In the genomic region with DNA sequence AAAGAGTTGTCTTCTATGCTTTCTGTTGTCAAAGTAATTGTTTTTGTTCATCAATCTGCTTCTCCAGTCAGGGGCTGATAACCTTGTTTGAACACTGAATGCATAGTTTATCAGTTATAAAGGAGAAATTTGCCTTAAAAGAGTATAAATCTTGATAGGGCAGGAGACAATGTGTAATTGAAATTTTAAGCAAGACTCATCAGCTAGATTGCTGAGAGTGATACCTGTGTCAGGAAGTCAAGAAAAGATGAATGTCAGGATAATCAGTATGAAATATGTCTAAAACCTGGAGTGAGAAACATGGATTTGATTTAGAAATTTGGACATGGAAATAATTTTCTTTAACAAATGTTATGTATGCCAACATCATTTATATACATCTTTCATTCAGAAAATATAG, we compare ENCODE assay signal across 34 cellular contexts.
DNase-seq lines count a peak whose midpoint lies in the region; ATAC-seq, FAIRE-seq and TF ChIP-seq lines count a peak whose summit lies in the region.
"Had no signal": no experiment of that assay in that cellular context is flagged by ENCODE, and none has a peak within 500 bp of the region (broad histone marks: within the 10 kb centered on the region; RNA-seq: fewer than 3 reads in every experiment).

No MANE protein-coding gene starts in this region.

- H3K9ac ChIP-seq in neural cell (ENCODE audit: low read length), result no peak overlapping the region
- H3K9ac ChIP-seq: BLaER1; BLaER1 treated with 17β-estradiol and CSF1 and Interleukin-3, amounts not matched to agents 10 nM and 100 nM had no signal

- TF ChIP-seq EP300 in neural cell (conservative IDR thresholded peaks at IDR 0.05; ENCODE audit: poor library complexity, severe bottlenecking), result peak; percentile 69

- no peaks in the 10 kb centered on the region for H4K20me1 ChIP-seq in neural cell (ENCODE audit: insufficient read depth)
- H4K20me1 ChIP-seq: BLaER1; BLaER1 treated with 17β-estradiol and CSF1 and Interleukin-3, amounts not matched to agents 10 nM and 100 nM had no signal

- no peaks in the 10 kb centered on the region for H3K9me3 ChIP-seq in neural cell (ENCODE audit: low read length)
- H3K9me3 ChIP-seq: A549; BE2C; BLaER1; BLaER1 treated with 17β-estradiol and CSF1 and Interleukin-3, amounts not matched to agents 10 nM and 100 nM; Caco-2 had no signal

- H3K27me3 ChIP-seq in neural cell (ENCODE audit: insufficient read depth, low read depth, low read length), result no peaks in the 10 kb centered on the region
- H3K27me3 ChIP-seq: BE2C; BLaER1; BLaER1 treated with 17β-estradiol and CSF1 and Interleukin-3, amounts not matched to agents 10 nM and 100 nM had no signal

- no peaks in the 10 kb centered on the region for H3F3A ChIP-seq in neural cell (ENCODE audit: insufficient read depth, low read length, poor library complexity, severe bottlenecking)

- H3K9me3 Mint-ChIP-seq in activated naive CD4-positive, alpha-beta T cell treated with anti-CD3 and anti-CD28 coated beads, Interleukin-2, amount 50 U/mL, for 72 hours, result peaks cover 14 to 21% of the 10 kb centered on the region in 2 donors

- DNase-seq in D721Med (ENCODE audit: insufficient read length, low spot score) (no peak), SK-N-DZ (ENCODE audit: low spot score) (peak; percentile 52), NCI-H1417 treated with DMSO at 0.1 percent for 48 hours (lab: John Stamatoyannopoulos, UW) (no peak)
- DNase-seq in activated naive CD4-positive, alpha-beta T cell treated with anti-CD3 and anti-CD28 coated beads, Interleukin-2, amount 50 U/mL, for 72 hours (ENCODE audit: low spot score in 2 of 2), result no peak
- DNase-seq: 8988T; ACHN; AML-193; BE2C; C1 segment of cervical spinal cord; Caco-2; Calu3; CD4-positive, alpha-beta memory T cell; CD4-positive, alpha-beta T cell; CD4-positive, CD25-positive, alpha-beta regulatory T cell; CD8-positive, alpha-beta memory T cell; CD8-positive, alpha-beta T cell; COR-L47; DMS 273 treated with DMSO at 0.1 percent for 48 hours; DMS153; DMS53; DMS79; DMS79 treated with DMSO at 0.1 percent for 48 hours; DND-41; EL had no signal

- FAIRE-seq in D721Med (lab: Jason Lieb, UNC), result peak; percentile 38
- FAIRE-seq: A204.1, A549 had no signal

- H3K9me2 ChIP-seq in neural cell (ENCODE audit: insufficient read depth, low read length), result no peaks in the 10 kb centered on the region

- TF ChIP-seq CTCF in D721Med (IDR thresholded peaks at IDR 0.05; ENCODE audit: insufficient read depth, missing control alignments) (no peak), neural cell (IDR thresholded peaks at IDR 0.05; ENCODE audit: poor library complexity, severe bottlenecking) (no peak)

- ATAC-seq in GM19455 (IDR thresholded peaks at IDR 0.05; ENCODE audit: unreplicated experiment), result no peak
- ATAC-seq in activated naive CD4-positive, alpha-beta T cell treated with anti-CD3 and anti-CD28 coated beads, Interleukin-2, amount 50 U/mL, for 72 hours, result no peak
- ATAC-seq: A549; CD8-positive, alpha-beta T cell had no signal

- H3K4me2 ChIP-seq in neural cell (ENCODE audit: low read length), result no peak overlapping the region
- H3K4me2 ChIP-seq: A549; BLaER1; BLaER1 treated with 17β-estradiol and CSF1 and Interleukin-3, amounts not matched to agents 10 nM and 100 nM had no signal

- H3K36me3 Mint-ChIP-seq in activated naive CD4-positive, alpha-beta T cell treated with anti-CD3 and anti-CD28 coated beads, Interleukin-2, amount 50 U/mL, for 72 hours, result peaks cover 0 to 11% of the 10 kb centered on the region in 2 donors
- H3K36me3 Mint-ChIP-seq: CD14-positive monocyte; CD4-positive, alpha-beta memory T cell; CD4-positive, CD25-positive, alpha-beta regulatory T cell; CD8-positive, alpha-beta memory T cell; CD8-positive, alpha-beta T cell had no signal

- H3K79me2 ChIP-seq in neural cell (replicated peaks; ENCODE audit: insufficient read depth, low read length), result no peaks in the 10 kb centered on the region

- H3K27ac Mint-ChIP-seq in activated naive CD4-positive, alpha-beta T cell treated with anti-CD3 and anti-CD28 coated beads, Interleukin-2, amount 50 U/mL, for 72 hours, result no peak overlapping the region
- H3K27ac Mint-ChIP-seq: B cell; CD14-positive monocyte; CD4-positive, alpha-beta memory T cell; CD4-positive, alpha-beta T cell; CD4-positive, CD25-positive, alpha-beta regulatory T cell; CD8-positive, alpha-beta memory T cell; CD8-positive, alpha-beta T cell had no signal

- H2AFZ ChIP-seq in neural cell (ENCODE audit: low read depth, low read length), result no peak overlapping the region

- H3K4me3 ChIP-seq in neural cell (ENCODE audit: low read length), result no peak overlapping the region
- H3K4me3 ChIP-seq: A549; BLaER1; BLaER1 treated with 17β-estradiol and CSF1 and Interleukin-3, amounts not matched to agents 10 nM and 100 nM had no signal

- H3K36me3 ChIP-seq in neural cell (ENCODE audit: insufficient read depth, low read length), result no peaks in the 10 kb centered on the region
- H3K36me3 ChIP-seq: BE2C; BLaER1; BLaER1 treated with 17β-estradiol and CSF1 and Interleukin-3, amounts not matched to agents 10 nM and 100 nM had no signal

- H3K27ac ChIP-seq in neural cell (ENCODE audit: low read length), result no peak overlapping the region
- H3K27ac ChIP-seq: 22Rv1; A549; BLaER1; BLaER1 treated with 17β-estradiol and CSF1 and Interleukin-3, amounts not matched to agents 10 nM and 100 nM; C4-2B had no signal

- TF ChIP-seq RAD21 in neural cell (conservative IDR thresholded peaks at IDR 0.05), result no peak

TF ChIP-seq in neural cell, 6 proteins besides CTCF, POLR2A, EP300 and RAD21:
- TF ChIP-seq MXI1 (conservative IDR thresholded peaks at IDR 0.05; ENCODE audit: poor library complexity, severe bottlenecking), result no peak
- TF ChIP-seq POLR2AphosphoS5 (IDR thresholded peaks at IDR 0.05), result no peak
- no peak for TF ChIP-seq TAF1 (IDR thresholded peaks at IDR 0.05; ENCODE audit: low read depth)
- TF ChIP-seq, protein P1, sequence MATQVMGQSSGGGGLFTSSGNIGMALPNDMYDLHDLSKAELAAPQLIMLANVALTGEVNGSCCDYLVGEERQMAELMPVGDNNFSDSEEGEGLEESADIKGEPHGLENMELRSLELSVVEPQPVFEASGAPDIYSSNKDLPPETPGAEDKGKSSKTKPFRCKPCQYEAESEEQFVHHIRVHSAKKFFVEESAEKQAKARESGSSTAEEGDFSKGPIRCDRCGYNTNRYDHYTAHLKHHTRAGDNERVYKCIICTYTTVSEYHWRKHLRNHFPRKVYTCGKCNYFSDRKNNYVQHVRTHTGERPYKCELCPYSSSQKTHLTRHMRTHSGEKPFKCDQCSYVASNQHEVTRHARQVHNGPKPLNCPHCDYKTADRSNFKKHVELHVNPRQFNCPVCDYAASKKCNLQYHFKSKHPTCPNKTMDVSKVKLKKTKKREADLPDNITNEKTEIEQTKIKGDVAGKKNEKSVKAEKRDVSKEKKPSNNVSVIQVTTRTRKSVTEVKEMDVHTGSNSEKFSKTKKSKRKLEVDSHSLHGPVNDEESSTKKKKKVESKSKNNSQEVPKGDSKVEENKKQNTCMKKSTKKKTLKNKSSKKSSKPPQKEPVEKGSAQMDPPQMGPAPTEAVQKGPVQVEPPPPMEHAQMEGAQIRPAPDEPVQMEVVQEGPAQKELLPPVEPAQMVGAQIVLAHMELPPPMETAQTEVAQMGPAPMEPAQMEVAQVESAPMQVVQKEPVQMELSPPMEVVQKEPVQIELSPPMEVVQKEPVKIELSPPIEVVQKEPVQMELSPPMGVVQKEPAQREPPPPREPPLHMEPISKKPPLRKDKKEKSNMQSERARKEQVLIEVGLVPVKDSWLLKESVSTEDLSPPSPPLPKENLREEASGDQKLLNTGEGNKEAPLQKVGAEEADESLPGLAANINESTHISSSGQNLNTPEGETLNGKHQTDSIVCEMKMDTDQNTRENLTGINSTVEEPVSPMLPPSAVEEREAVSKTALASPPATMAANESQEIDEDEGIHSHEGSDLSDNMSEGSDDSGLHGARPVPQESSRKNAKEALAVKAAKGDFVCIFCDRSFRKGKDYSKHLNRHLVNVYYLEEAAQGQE (IDR thresholded peaks at IDR 0.05; ENCODE audit: borderline replicate concordance), result no peak
- TF ChIP-seq EZH2 (IDR thresholded peaks at IDR 0.05; ENCODE audit: borderline replicate concordance, insufficient read depth, low read length, poor library complexity, severe bottlenecking), result no peak
- no peak for TF ChIP-seq SMC3 (conservative IDR thresholded peaks at IDR 0.05; ENCODE audit: poor library complexity)
TF ChIP-seq in neural cell: peak in this region for 0.
